Comparison of ENCODE assay signal across 20 cellular contexts in the genomic region with DNA sequence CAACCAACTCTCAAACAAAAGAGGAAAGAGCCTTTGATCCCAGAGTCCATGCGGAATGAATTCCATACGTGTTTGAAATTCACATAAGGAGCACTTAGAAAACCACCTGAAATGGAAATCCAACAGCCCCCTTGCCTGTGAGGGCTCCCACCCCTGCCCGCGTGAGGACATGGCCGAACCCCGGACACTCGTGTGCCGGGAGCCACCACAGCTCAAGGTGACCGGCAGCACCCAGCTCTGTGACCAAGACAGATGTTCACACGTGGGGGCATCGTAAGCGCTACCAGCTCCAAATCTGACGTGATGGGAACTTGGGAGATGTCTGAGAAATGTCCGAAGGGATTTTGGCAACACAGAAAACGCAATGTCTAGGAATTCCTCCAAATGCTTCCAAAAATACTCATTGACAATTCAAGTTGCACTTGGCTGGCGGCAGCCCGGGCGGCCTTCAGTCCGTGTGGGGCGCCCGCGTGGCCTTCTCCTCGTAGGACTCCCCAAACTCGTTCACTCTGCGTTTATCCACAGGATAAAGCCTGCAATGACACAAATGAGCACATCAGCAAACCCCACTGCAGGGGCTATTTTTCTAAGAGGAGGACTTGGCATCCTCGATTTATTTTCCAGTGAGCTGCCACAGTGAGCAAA. TPM values are rescaled to one million over a fixed set of nuclear protein-coding genes. Genes with fewer than 3 reads are reported as not detected.
DNase-seq lines count a peak whose midpoint lies in the region; ATAC-seq, FAIRE-seq and TF ChIP-seq lines count a peak whose summit lies in the region.
"Had no signal": no experiment of that assay in that cellular context is flagged by ENCODE, and none has a peak within 500 bp of the region (broad histone marks: within the 10 kb centered on the region; RNA-seq: fewer than 3 reads in every experiment).

No MANE protein-coding gene starts in this region.

- intact Hi-C loops in HepG2 (cut with micrococcal nuclease; ENCODE audit: unreplicated experiment), result no loop called here
- intact Hi-C loops in right lobe of liver (cut with DNase I), result no loop called here
- intact Hi-C loops in kidney (cut with DNase I), result no loop called here
- intact Hi-C loops in aorta (cut with DNase I), result no loop called here
- intact Hi-C loops in activated T-helper 1 cell treated with anti-CD3 and anti-CD28 coated beads, Interleukin-12 subunit alpha, Interleukin-12 subunit beta, Interleukin-2, Interleukin-4 antibody, amounts not matched to agents 30 ng/mL and 10 ng/mL and 1 ng/mL, durations not matched to agents 14 hours and 24 hours and 36 hours (cut with micrococcal nuclease), result no loop called here

- H3K4me1 Mint-ChIP-seq in activated T-helper 1 cell treated with anti-CD3 and anti-CD28 coated beads, Interleukin-12 subunit alpha, Interleukin-12 subunit beta, Interleukin-2, Interleukin-4 antibody, amounts not matched to agents 30 ng/mL and 10 ng/mL and 1 ng/mL, durations not matched to agents 14 hours and 24 hours and 36 hours (ENCODE audit: low read depth), result peaks cover 46% of the 10 kb centered on the region

- no peak overlapping the region for H3K27ac Mint-ChIP-seq in activated T-helper 1 cell treated with anti-CD3 and anti-CD28 coated beads, Interleukin-12 subunit alpha, Interleukin-12 subunit beta, Interleukin-2, Interleukin-4 antibody, amounts not matched to agents 30 ng/mL and 10 ng/mL and 1 ng/mL, durations not matched to agents 14 hours and 24 hours and 36 hours
- H3K27ac Mint-ChIP-seq: stimulated activated naive CD8-positive, alpha-beta T cell treated with anti-CD3 and anti-CD28 coated beads, Interleukin-15, Interleukin-2, amounts not matched to agents 100 ng/mL and 50 ng/mL, for 24 hours had no signal

- H4K20me1 ChIP-seq in HepG2 (ENCODE audit: insufficient read depth, low read length) (no peaks in the 10 kb centered on the region), OCI-LY1 (ENCODE audit: insufficient read depth, low read length) (no peaks in the 10 kb centered on the region)

- H3K9me3 Mint-ChIP-seq in activated T-helper 1 cell treated with anti-CD3 and anti-CD28 coated beads, Interleukin-12 subunit alpha, Interleukin-12 subunit beta, Interleukin-2, Interleukin-4 antibody, amounts not matched to agents 30 ng/mL and 10 ng/mL and 1 ng/mL, durations not matched to agents 14 hours and 24 hours and 36 hours, result no peaks in the 10 kb centered on the region
- H3K9me3 Mint-ChIP-seq: activated T-cell treated with anti-CD3 and anti-CD28 coated beads, Interleukin-2, amount 50 U/mL, for 4 hours; stimulated activated naive CD8-positive, alpha-beta T cell treated with anti-CD3 and anti-CD28 coated beads, Interleukin-15, Interleukin-2, amounts not matched to agents 100 ng/mL and 50 ng/mL, for 24 hours had no signal

- no peak overlapping the region for H3K4me2 ChIP-seq in HepG2 (ENCODE audit: low read depth, low read length)
- no peak overlapping the region for H3K4me2 ChIP-seq in OCI-LY1 (ENCODE audit: low read length)

- H3K36me3 Mint-ChIP-seq in activated T-helper 1 cell treated with anti-CD3 and anti-CD28 coated beads, Interleukin-12 subunit alpha, Interleukin-12 subunit beta, Interleukin-2, Interleukin-4 antibody, amounts not matched to agents 30 ng/mL and 10 ng/mL and 1 ng/mL, durations not matched to agents 14 hours and 24 hours and 36 hours (ENCODE audit: low read depth), result peaks cover 32% of the 10 kb centered on the region
- H3K36me3 Mint-ChIP-seq: activated naive CD8-positive, alpha-beta T cell had no signal

- H3K4me3 Mint-ChIP-seq in activated T-helper 1 cell treated with anti-CD3 and anti-CD28 coated beads, Interleukin-12 subunit alpha, Interleukin-12 subunit beta, Interleukin-2, Interleukin-4 antibody, amounts not matched to agents 30 ng/mL and 10 ng/mL and 1 ng/mL, durations not matched to agents 14 hours and 24 hours and 36 hours, result no peak overlapping the region
- H3K4me3 Mint-ChIP-seq: activated T-cell treated with anti-CD3 and anti-CD28 coated beads, Interleukin-2, amount 50 U/mL, for 4 hours; stimulated activated naive CD8-positive, alpha-beta T cell treated with anti-CD3 and anti-CD28 coated beads, Interleukin-15, Interleukin-2, amounts not matched to agents 100 ng/mL and 50 ng/mL, for 24 hours had no signal

- H3K9me2 ChIP-seq in OCI-LY1 (ENCODE audit: low read depth, low read length), result no peaks in the 10 kb centered on the region

- TF ChIP-seq POLR2A in HepG2 (IDR thresholded peaks at IDR 0.05; ENCODE audit: insufficient read depth in 1 of 2, low read depth in 2 of 2, low read length in 2 of 2) (no peak), right lobe of liver (IDR thresholded peaks at IDR 0.05) (no peak)

- TF ChIP-seq CTCF in HepG2 (CRISPR knock-in tag; IDR thresholded peaks at IDR 0.05) (no peak), right lobe of liver (IDR thresholded peaks at IDR 0.05) (no peak), OCI-LY1 (IDR thresholded peaks at IDR 0.05; ENCODE audit: low read length) (no peak), kidney (IDR thresholded peaks at IDR 0.05; ENCODE audit: borderline replicate concordance, extremely low read depth, insufficient read depth) (no peak)

- peaks cover 18% of the 10 kb centered on the region for H3F3A ChIP-seq in OCI-LY1 (ENCODE audit: insufficient read depth, low read length)

- H3K27me3 ChIP-seq in HepG2 (ENCODE audit: control insufficient read depth in 1 of 2, insufficient read depth in 2 of 2, low read length in 2 of 2) (peaks cover 0 to 12% of the 10 kb centered on the region in 2 experiments; a peak in 3 of 5 replicates), right lobe of liver (no peaks in the 10 kb centered on the region), OCI-LY1 (ENCODE audit: insufficient read depth, low read length) (no peaks in the 10 kb centered on the region), aorta (ENCODE audit: control insufficient read depth in 1 of 2, insufficient read depth in 2 of 2, low read length in 1 of 2) (no peaks in the 10 kb centered on the region)
- H3K27me3 ChIP-seq: body of pancreas had no signal

- FAIRE-seq in HepG2 (lab: Jason Lieb, UNC) (no peak), kidney (lab: Jason Lieb, UNC) (no peak)

- TF ChIP-seq RAD21 in HepG2 (CRISPR knock-in tag; IDR thresholded peaks at IDR 0.05), result no peak

- CTCF ChIA-PET in HepG2 (lab: Yijun Ruan, JAX; ENCODE audit: low intra/inter-chr PET ratio, low total read pairs), result no interaction called here

- no peak overlapping the region for H3K9ac ChIP-seq in HepG2 (ENCODE audit: insufficient read depth, low read depth, low read length)
- no peak overlapping the region for H3K9ac ChIP-seq in OCI-LY1 (ENCODE audit: low read length)
- no peak overlapping the region for H3K9ac ChIP-seq in kidney (ENCODE audit: low read length in 2 of 2)

- H3K4me3 ChIP-seq in HepG2 (replicated peaks in 1 of 3; ENCODE audit: insufficient read depth in 1 of 3, low read depth in 2 of 3, low read length in 3 of 3) (no peak overlapping the region), right lobe of liver (no peak overlapping the region), OCI-LY1 (ENCODE audit: low read depth, low read length, poor library complexity, severe bottlenecking) (no peak overlapping the region), kidney (ENCODE audit: low read length in 2 of 2) (no peak overlapping the region), aorta (ENCODE audit: low read length in 2 of 2) (no peak overlapping the region)
- H3K4me3 ChIP-seq: body of pancreas, mucosa of descending colon had no signal

- 93% methylated on average over 26 of the region's 26 CpGs for WGBS in HepG2 (ENCODE audit: low lambda C conversion rate)
- 81% methylated on average over 7 of the region's 26 CpGs for WGBS in right lobe of liver (ENCODE audit: insufficient coverage, low coverage, low lambda C conversion rate, missing lambda C conversion rate)
- 70 to 85% methylated on average over 26 of the region's 26 CpGs for WGBS in aorta, 2 donors

- no peaks in the 10 kb centered on the region for H3K27me3 Mint-ChIP-seq in activated T-helper 1 cell treated with anti-CD3 and anti-CD28 coated beads, Interleukin-12 subunit alpha, Interleukin-12 subunit beta, Interleukin-2, Interleukin-4 antibody, amounts not matched to agents 30 ng/mL and 10 ng/mL and 1 ng/mL, durations not matched to agents 14 hours and 24 hours and 36 hours (ENCODE audit: insufficient read depth)
- H3K27me3 Mint-ChIP-seq: activated naive CD8-positive, alpha-beta T cell; stimulated activated naive CD8-positive, alpha-beta T cell treated with anti-CD3 and anti-CD28 coated beads, Interleukin-15, Interleukin-2, amounts not matched to agents 100 ng/mL and 50 ng/mL, for 24 hours had no signal

- H3K27ac ChIP-seq in HepG2 (ENCODE audit: extremely low read length, insufficient read depth, low read length), result no peak overlapping the region
- H3K27ac ChIP-seq in right lobe of liver, result no peak overlapping the region
- H3K27ac ChIP-seq in OCI-LY1 (ENCODE audit: low read depth, low read length, poor library complexity, severe bottlenecking), result peak overlapping the region; percentile 100
- no peak overlapping the region for H3K27ac ChIP-seq in kidney (ENCODE audit: low read depth in 2 of 2, low read length in 2 of 2)
- H3K27ac ChIP-seq in aorta (ENCODE audit: low read depth in 1 of 2, low read length in 2 of 2), result no peak overlapping the region

- POLR2A ChIA-PET in HepG2 (lab: Yijun Ruan, JAX), result no interaction called here

- TF ChIP-seq EP300 in HepG2 (IDR thresholded peaks at IDR 0.05; ENCODE audit: low read depth in 2 of 2, low read length in 2 of 2) (no peak), HepG2 (CRISPR knock-in tag; IDR thresholded peaks at IDR 0.05; ENCODE audit: borderline replicate concordance) (no peak)

- DNase-seq in HepG2 (ENCODE audit: low spot score), result no peak
- no peak for DNase-seq in right lobe of liver
- DNase-seq in kidney, result peak; percentile 60
- peak; percentile 13 to 50 for DNase-seq in aorta
- no peak for DNase-seq in activated T-helper 1 cell treated with anti-CD3 and anti-CD28 coated beads, Interleukin-12 subunit alpha, Interleukin-12 subunit beta, Interleukin-2, Interleukin-4 antibody, amounts not matched to agents 30 ng/mL and 10 ng/mL and 1 ng/mL, durations not matched to agents 14 hours and 24 hours and 36 hours (ENCODE audit: low spot score)
- no peak for DNase-seq in NCI-H146 (lab: John Stamatoyannopoulos, UW)
- no peak for DNase-seq in hepatic stellate cell (ENCODE audit: low spot score)
- DNase-seq: activated CD4-positive, alpha-beta T cell treated with anti-CD3 and anti-CD28 coated beads, Interleukin-2, amount 50 U/mL, for 1 hour; activated T-cell treated with anti-CD3 and anti-CD28 coated beads, Interleukin-2, amount 50 U/mL, for 4 hours; foreskin fibroblast; left cardiac atrium; NCI-H2227 treated with DMSO at 0.1 percent for 48 hours; right cardiac atrium had no signal

- ATAC-seq in HepG2, result no peak
- ATAC-seq in right lobe of liver, result no peak
- ATAC-seq in aorta (ENCODE audit: low FRiP score), result no peak
- ATAC-seq: activated T-cell treated with anti-CD3 and anti-CD28 coated beads, Interleukin-2, amount 50 U/mL, for 4 hours; body of pancreas; left cardiac atrium; mucosa of descending colon; right cardiac atrium; SK-N-SH treated with all-trans-retinoic acid at 6 μM for 48 hours had no signal

- H2AFZ ChIP-seq in HepG2 (ENCODE audit: low read length), result no peak overlapping the region
- H2AFZ ChIP-seq in OCI-LY1 (ENCODE audit: low read length), result no peak overlapping the region

- BruUV-seq in HepG2 (replicated peaks; lab: Mats Ljungman, UMichigan), result TSS peak; percentile 51

- no peaks in the 10 kb centered on the region for H3K79me2 ChIP-seq in HepG2 (ENCODE audit: insufficient read depth, low read length)
- no peaks in the 10 kb centered on the region for H3K79me2 ChIP-seq in OCI-LY1 (ENCODE audit: insufficient read depth, low read length)

- no peaks in the 10 kb centered on the region for H3K9me3 ChIP-seq in HepG2 (ENCODE audit: low read length)
- no peaks in the 10 kb centered on the region for H3K9me3 ChIP-seq in right lobe of liver
- H3K9me3 ChIP-seq in OCI-LY1 (ENCODE audit: low read length), result no peaks in the 10 kb centered on the region
- H3K9me3 ChIP-seq in kidney (ENCODE audit: control insufficient read depth in 1 of 2, low read length in 2 of 2), result no peaks in the 10 kb centered on the region
- no peaks in the 10 kb centered on the region for H3K9me3 ChIP-seq in aorta (ENCODE audit: control insufficient read depth, low read length)
- H3K9me3 ChIP-seq: body of pancreas, mucosa of descending colon had no signal

- H3K4me1 ChIP-seq in HepG2 (ENCODE audit: insufficient read depth, low read length) (peaks cover 20% of the 10 kb centered on the region), right lobe of liver (peaks cover 0 to 16% (median 8%) of the 10 kb centered on the region in 4 donors), OCI-LY1 (ENCODE audit: insufficient read depth, low read length, severe bottlenecking) (peaks cover 49% of the 10 kb centered on the region), kidney (ENCODE audit: control insufficient read depth in 1 of 2, insufficient read depth in 1 of 2, low read depth in 1 of 2, low read length in 2 of 2) (peaks cover 0 to 5% of the 10 kb centered on the region in 2 donors), aorta (ENCODE audit: control insufficient read depth in 1 of 2, insufficient read depth in 2 of 2, low read length in 2 of 2) (no peaks in the 10 kb centered on the region)

- in situ Hi-C loops in HepG2 (cut with HindIII; ENCODE audit: extremely low pct_ligation_motif_present, low pct_unique_long_range_greater_than_20kb), result no loop called here

- H3K36me3 ChIP-seq in HepG2 (replicated peaks in 1 of 2; ENCODE audit: control insufficient read depth in 1 of 2, insufficient read depth in 2 of 2, low read length in 2 of 2) (peaks cover 15 to 38% of the 10 kb centered on the region in 2 experiments; a peak in 4 of 5 replicates), right lobe of liver (peaks cover 0 to 54% (median 35%) of the 10 kb centered on the region in 4 donors), OCI-LY1 (ENCODE audit: insufficient read depth, low read length) (peaks cover 59% of the 10 kb centered on the region), kidney (ENCODE audit: control insufficient read depth in 1 of 2, insufficient read depth in 2 of 2, low read length in 2 of 2) (peaks cover 22 to 39% of the 10 kb centered on the region in 2 donors), aorta (ENCODE audit: control insufficient read depth in 1 of 2, insufficient read depth in 2 of 2, low read length in 1 of 2) (peaks cover 0 to 16% of the 10 kb centered on the region in 2 donors)

RNA-seq across cellular contexts. Expression of gene TERT, which starts 23.2 kb away (rescaled TPM):
- total RNA-seq in HepG2 (2016; rRNA removed; fragmentation: Illumina TruSeq; extraction: Trizol) (1.2 and 5.9 TPM in 2 replicates), right lobe of liver (not detected), kidney (0.91 TPM), aorta (not detected)
- 6.1 and 7.1 TPM in 2 replicates for total RNA-seq in HepG2 (2016; cell fraction: cytosol; rRNA removed; fragmentation: Illumina TruSeq; extraction: Trizol; ENCODE audit: low read depth)
- total RNA-seq in HepG2 (2016; cell fraction: insoluble cytoplasmic fraction; rRNA removed; fragmentation: Illumina TruSeq; extraction: Trizol), result 1.7 and 5.8 TPM in 2 replicates
- total RNA-seq in HepG2 (2016; cell fraction: membrane; rRNA removed; fragmentation: Illumina TruSeq; extraction: Trizol), result 3.3 and 3.7 TPM in 2 replicates
- total RNA-seq in HepG2 (2016; cell fraction: nucleus; rRNA removed; fragmentation: Illumina TruSeq; extraction: Trizol), result 7.1 and 8.7 TPM in 2 replicates
- polyA plus RNA-seq in HepG2 (2011; rRNA removed) (3.5 and 4.3 TPM in 2 replicates), kidney (ENCODE audit: insufficient read depth, low read depth, low replicate concordance) (not detected), aorta (not detected)
- 0.68 and 2.0 TPM in 2 replicates for polyA plus RNA-seq in HepG2 (2011; cell fraction: cytosol; rRNA removed)
- 28.2 and 42.3 TPM in 2 replicates for polyA plus RNA-seq in HepG2 (2011; cell fraction: nucleus; rRNA removed)
- polyA plus RNA-seq in HepG2 (2012), result 1.7 and 2.9 TPM in 2 replicates
- polyA plus RNA-seq in HepG2 (2016; cell fraction: cytosol; fragmentation: Illumina TruSeq; extraction: Trizol; ENCODE audit: low read depth), result 0.62 and 0.99 TPM in 2 replicates
- polyA plus RNA-seq in HepG2 (2016; cell fraction: insoluble cytoplasmic fraction; fragmentation: Illumina TruSeq; extraction: Trizol; ENCODE audit: low read depth), result 1.6 and 2.5 TPM in 2 replicates
- polyA plus RNA-seq in HepG2 (2016; cell fraction: membrane; fragmentation: Illumina TruSeq; extraction: Trizol; ENCODE audit: low read depth), result 1.4 and 1.5 TPM in 2 replicates
- polyA plus RNA-seq in HepG2 (2016; cell fraction: nucleus; fragmentation: Illumina TruSeq; extraction: Trizol; ENCODE audit: insufficient read depth, low read depth), result 24.5 and 26.8 TPM in 2 replicates
- polyA minus RNA-seq in HepG2 (2011; rRNA and poly(A)+ RNA removed; ENCODE audit: low replicate concordance), result 0.30 and 3.4 TPM in 2 replicates
- 1.9 and 2.0 TPM in 2 replicates for polyA minus RNA-seq in HepG2 (2011; cell fraction: cytosol; rRNA and poly(A)+ RNA removed)
- 4.0 and 6.4 TPM in 2 replicates for polyA minus RNA-seq in HepG2 (2011; cell fraction: nucleus; rRNA and poly(A)+ RNA removed)
- 12.3 and 12.5 TPM in 2 replicates for total RNA-seq in activated T-helper 1 cell treated with anti-CD3 and anti-CD28 coated beads, Interleukin-12 subunit alpha, Interleukin-12 subunit beta, Interleukin-2, Interleukin-4 antibody, amounts not matched to agents 30 ng/mL and 10 ng/mL and 1 ng/mL, durations not matched to agents 14 hours and 24 hours and 36 hours
- total RNA-seq: body of pancreas, left cardiac atrium, right cardiac atrium, urinary bladder had no signal
- polyA plus RNA-seq: right cardiac atrium, urinary bladder had no signal

RNA-seq across cellular contexts. Expression of gene CLPTM1L, which starts 26.9 kb away (rescaled TPM):
- total RNA-seq in HepG2 (2016; rRNA removed; fragmentation: Illumina TruSeq; extraction: Trizol), result 65.4 and 124 TPM in 2 replicates
- 165 and 166 TPM in 2 replicates for total RNA-seq in HepG2 (2016; cell fraction: cytosol; rRNA removed; fragmentation: Illumina TruSeq; extraction: Trizol; ENCODE audit: low read depth)
- total RNA-seq in HepG2 (2016; cell fraction: insoluble cytoplasmic fraction; rRNA removed; fragmentation: Illumina TruSeq; extraction: Trizol), result 72.1 and 131 TPM in 2 replicates
- total RNA-seq in HepG2 (2016; cell fraction: membrane; rRNA removed; fragmentation: Illumina TruSeq; extraction: Trizol), result 271 and 285 TPM in 2 replicates
- total RNA-seq in HepG2 (2016; cell fraction: nucleus; rRNA removed; fragmentation: Illumina TruSeq; extraction: Trizol), result 76.4 and 77.0 TPM in 2 replicates
- 80.3 and 99.3 TPM in 2 replicates for polyA plus RNA-seq in HepG2 (2011; rRNA removed)
- polyA plus RNA-seq in HepG2 (2011; cell fraction: cytosol; rRNA removed), result 102 and 119 TPM in 2 replicates
- polyA plus RNA-seq in HepG2 (2011; cell fraction: nucleus; rRNA removed), result 99.8 and 103 TPM in 2 replicates
- polyA plus RNA-seq in HepG2 (2012), result 43.6 and 60.3 TPM in 2 replicates
- 124 and 168 TPM in 2 replicates for polyA plus RNA-seq in HepG2 (2016; cell fraction: cytosol; fragmentation: Illumina TruSeq; extraction: Trizol; ENCODE audit: low read depth)
- polyA plus RNA-seq in HepG2 (2016; cell fraction: insoluble cytoplasmic fraction; fragmentation: Illumina TruSeq; extraction: Trizol; ENCODE audit: low read depth), result 83.6 and 94.2 TPM in 2 replicates
- 184 and 217 TPM in 2 replicates for polyA plus RNA-seq in HepG2 (2016; cell fraction: membrane; fragmentation: Illumina TruSeq; extraction: Trizol; ENCODE audit: low read depth)
- polyA plus RNA-seq in HepG2 (2016; cell fraction: nucleus; fragmentation: Illumina TruSeq; extraction: Trizol; ENCODE audit: insufficient read depth, low read depth), result 147 and 155 TPM in 2 replicates
- 281 and 712 TPM in 2 replicates for polyA minus RNA-seq in HepG2 (2011; rRNA and poly(A)+ RNA removed; ENCODE audit: low replicate concordance)
- polyA minus RNA-seq in HepG2 (2011; cell fraction: cytosol; rRNA and poly(A)+ RNA removed), result 45.2 and 56.5 TPM in 2 replicates
- 37.0 and 46.2 TPM in 2 replicates for polyA minus RNA-seq in HepG2 (2011; cell fraction: nucleus; rRNA and poly(A)+ RNA removed)
- 100 to 1,000 TPM in 4 of 6 experiments, 10 to 100 TPM in 2; 63.8 to 155 (median 128) TPM for total RNA-seq in right lobe of liver
- 96.6 TPM for total RNA-seq in kidney
- polyA plus RNA-seq in kidney (ENCODE audit: insufficient read depth, low read depth, low replicate concordance), result 135 TPM
- 10 to 100 TPM; 66.0 to 71.2 TPM for total RNA-seq in aorta
- polyA plus RNA-seq in aorta, result 10 to 100 TPM; 72.5 to 95.5 TPM
- total RNA-seq in activated T-helper 1 cell treated with anti-CD3 and anti-CD28 coated beads, Interleukin-12 subunit alpha, Interleukin-12 subunit beta, Interleukin-2, Interleukin-4 antibody, amounts not matched to agents 30 ng/mL and 10 ng/mL and 1 ng/mL, durations not matched to agents 14 hours and 24 hours and 36 hours, result 132 and 133 TPM in 2 replicates

Comparison
In these comparisons a context has a peak if more than half of its experiments do, and no peak if none do; other contexts are left out.
1. DNase-seq: peak in kidney (single experiment) and aorta (2 of 2); none in HepG2 (single experiment), right lobe of liver (0 of 3), activated T-helper 1 cell treated with anti-CD3 and anti-CD28 coated beads, Interleukin-12 subunit alpha, Interleukin-12 subunit beta, Interleukin-2, Interleukin-4 antibody, amounts not matched to agents 30 ng/mL and 10 ng/mL and 1 ng/mL, durations not matched to agents 14 hours and 24 hours and 36 hours (single experiment), NCI-H146 (single experiment) and hepatic stellate cell (single experiment).